In the genomic region with DNA sequence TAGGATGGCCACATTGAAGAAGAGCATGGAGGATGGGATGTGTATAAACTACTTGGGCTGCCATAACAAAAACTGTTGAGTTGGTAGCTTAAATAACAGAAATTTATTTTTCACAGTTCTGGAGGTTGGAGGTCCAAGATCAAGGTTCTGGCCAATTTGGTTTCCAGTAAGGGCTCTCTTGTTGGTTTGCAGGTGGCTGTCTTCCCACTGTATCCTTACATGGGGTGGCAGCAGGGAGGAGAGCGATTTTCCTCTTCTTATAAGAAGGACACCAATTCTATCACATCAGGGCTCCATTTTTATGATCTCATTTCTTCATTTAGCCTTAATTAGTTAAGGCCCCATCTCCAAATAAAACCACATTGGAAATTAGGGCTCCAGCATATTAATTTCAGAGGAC, we compare ENCODE assay signal across 29 cellular contexts.
"Had no signal": no experiment of that assay in that cellular context is flagged by ENCODE, and none has a peak within 500 bp of the region (broad histone marks: within the 10 kb centered on the region; RNA-seq: fewer than 3 reads in every experiment).

No MANE protein-coding gene starts in this region.

- H3K4me3 ChIP-seq: adrenal gland, ascending aorta, breast epithelium, cardiac muscle cell had no signal

- ATAC-seq: activated naive CD4-positive, alpha-beta T cell treated with anti-CD3 and anti-CD28 coated beads, Interleukin-2, amount 50 U/mL, for 72 hours; activated naive CD8-positive, alpha-beta T cell treated with anti-CD3 and anti-CD28 coated beads, Interleukin-2, amount 50 U/mL, for 24 hours; activated T-cell treated with anti-CD3 and anti-CD28 coated beads, Interleukin-2, amount 50 U/mL, for 4 hours; activated T-cell treated with anti-CD3 and anti-CD28 coated beads, Interleukin-2, amount 50 U/mL, for 72 hours; activated T-helper 17 cell treated with anti-CD3 and anti-CD28 coated beads, Interleukin-2, amount 50 U/mL, for 72 hours had no signal

- DNase-seq: activated effector memory CD4-positive, alpha-beta T cell treated with anti-CD3 and anti-CD28 coated beads, Interleukin-2, amount 50 U/mL, for 16 hours; activated effector memory CD4-positive, alpha-beta T cell treated with Interleukin-2 at 50 U/mL for 16 hours; activated gamma-delta T cell; activated gamma-delta T cell treated with Interleukin-2 at 50 U/mL for 16 hours; activated naive CD4-positive, alpha-beta T cell; activated naive CD4-positive, alpha-beta T cell treated with anti-CD3 and anti-CD28 coated beads for 36 hours; activated naive CD4-positive, alpha-beta T cell treated with anti-CD3 and anti-CD28 coated beads, Interleukin-2, amount 10 ng/mL, durations not matched to agents 7 days and 5 days; activated naive CD4-positive, alpha-beta T cell treated with anti-CD3 and anti-CD28 coated beads, Interleukin-2, amount 50 U/mL, for 16 hours; activated naive CD4-positive, alpha-beta T cell treated with Interleukin-2 at 50 U/mL for 16 hours; activated naive CD8-positive, alpha-beta T cell treated with anti-CD3 and anti-CD28 coated beads for 36 hours; activated naive CD8-positive, alpha-beta T cell treated with anti-CD3 and anti-CD28 coated beads, Interleukin-2, amount 10 ng/mL, durations not matched to agents 7 days and 5 days; activated naive CD8-positive, alpha-beta T cell treated with anti-CD3 and anti-CD28 coated beads, Interleukin-2, amount 50 U/mL, for 24 hours; activated T-cell treated with anti-CD3 and anti-CD28 coated beads, Interleukin-2, amount 50 U/mL, for 1 hour; activated T-cell treated with anti-CD3 and anti-CD28 coated beads, Interleukin-2, amount 50 U/mL, for 24 hours; activated T-cell treated with anti-CD3 and anti-CD28 coated beads, Interleukin-2, amount 50 U/mL, for 4 hours; activated T-cell treated with anti-CD3 and anti-CD28 coated beads, Interleukin-2, amount 50 U/mL, for 48 hours; activated T-cell treated with anti-CD3 and anti-CD28 coated beads, Interleukin-2, amount 50 U/mL, for 72 hours; adrenal gland; amniotic stem cell; anterior cingulate cortex; aorta; brain microvascular endothelial cell; central memory CD4-positive, alpha-beta T cell had no signal

- H3K27me3 ChIP-seq: adrenal gland, ascending aorta, brain microvascular endothelial cell, breast epithelium, cardiac muscle cell had no signal

- H3K9me3 ChIP-seq: adrenal gland, ascending aorta, breast epithelium had no signal

- H3K4me1 ChIP-seq: adrenal gland, ascending aorta, breast epithelium had no signal

- H3K27ac ChIP-seq: adrenal gland, ascending aorta, brain microvascular endothelial cell, breast epithelium, cardiac muscle cell had no signal

- FAIRE-seq: astrocyte had no signal

- H3K36me3 ChIP-seq: adrenal gland, ascending aorta, brain microvascular endothelial cell, breast epithelium, cardiac muscle cell had no signal
